ENCODE assay signal across 23 cellular contexts in genomic region chr10:91805110-91805825, GRCh38. TPM values are rescaled to one million over a fixed set of nuclear protein-coding genes. Genes with fewer than 3 reads are reported as not detected.
DNase-seq lines count a peak whose midpoint lies in the region; ATAC-seq and TF ChIP-seq lines count a peak whose summit lies in the region.
"Had no signal": no experiment of that assay in that cellular context is flagged by ENCODE, and none has a peak within 500 bp of the region (broad histone marks: within the 10 kb centered on the region; RNA-seq: fewer than 3 reads in every experiment).

No MANE protein-coding gene starts in this region.

- H3K27ac Mint-ChIP-seq in WTC11 (peak overlapping the region; percentile 69), immature natural killer cell (peak overlapping the region; percentile 4 to 60 (median 44))
- H3K27ac Mint-ChIP-seq: activated B cell treated with CpG ODN at 0.5 μM for 24 hours; activated CD8-positive, alpha-beta memory T cell treated with anti-CD3 and anti-CD28 coated beads, Interleukin-2, amount 10 ng/mL, durations not matched to agents 7 days and 5 days; T-helper 1 cell treated with Interleukin-12 subunit alpha and Interleukin-12 subunit beta and Interleukin-4 antibody, amounts not matched to agents 30 μg/mL and 1 μg/mL, for 36 hours had no signal

- H3K27me3 Mint-ChIP-seq in WTC11 (ENCODE audit: low read depth) (no peaks in the 10 kb centered on the region), immature natural killer cell (ENCODE audit: low read depth in 3 of 3) (peaks cover 0 to 2% (median 2%) of the 10 kb centered on the region in 3 donors)
- H3K27me3 Mint-ChIP-seq: activated B cell treated with CpG ODN at 0.5 μM for 24 hours; activated CD8-positive, alpha-beta memory T cell treated with anti-CD3 and anti-CD28 coated beads, Interleukin-2, amount 10 ng/mL, durations not matched to agents 7 days and 5 days had no signal

- intact Hi-C loops in left ventricle myocardium inferior (cut with micrococcal nuclease) (no loop called here), cardiac septum (cut with DNase I) (no loop called here), spleen (cut with DNase I; ENCODE audit: low total_unique reads) (no loop called here)

- TF ChIP-seq POLR2A in spleen (IDR thresholded peaks at IDR 0.05), result no peak

- H3K4me3 Mint-ChIP-seq in WTC11 (no peak overlapping the region), immature natural killer cell (peak overlapping the region in 2 of 5 donors; percentile 4)
- H3K4me3 Mint-ChIP-seq: activated B cell treated with CpG ODN at 0.5 μM for 24 hours; activated CD8-positive, alpha-beta memory T cell treated with anti-CD3 and anti-CD28 coated beads, Interleukin-2, amount 10 ng/mL, durations not matched to agents 7 days and 5 days; T-helper 1 cell treated with Interleukin-12 subunit alpha and Interleukin-12 subunit beta and Interleukin-4 antibody, amounts not matched to agents 30 μg/mL and 1 μg/mL, for 36 hours had no signal

- peaks cover 7% of the 10 kb centered on the region for H3K4me1 Mint-ChIP-seq in WTC11
- H3K4me1 Mint-ChIP-seq in immature natural killer cell, result peaks cover 71 to 90% of the 10 kb centered on the region in 2 donors

- 92 to 99% (median 98%) methylated on average over 2 of the region's 2 CpGs for WGBS in spleen, 5 donors

- CTCF ChIA-PET in WTC11 (lab: Charles Lee), result no interaction called here

- H3K9me3 ChIP-seq in left ventricle myocardium inferior (replicated peaks) (no peaks in the 10 kb centered on the region), spleen (no peaks in the 10 kb centered on the region)
- H3K9me3 ChIP-seq: breast epithelium, pancreas had no signal

- DNase-seq in left ventricle myocardium inferior (no peak), cardiac septum (ENCODE audit: low spot score) (no peak), WTC11 (ENCODE audit: low spot score) (no peak), immature natural killer cell (no peak), spleen (no peak), inferior parietal cortex (ENCODE audit: extremely low spot score) (no peak), NCI-H526 (lab: John Stamatoyannopoulos, UW) (no peak)
- DNase-seq: activated B cell treated with CpG ODN at 0.5 μM for 24 hours; activated CD8-positive, alpha-beta memory T cell treated with anti-CD3 and anti-CD28 coated beads, Interleukin-2, amount 10 ng/mL, durations not matched to agents 7 days and 5 days; activated naive CD4-positive, alpha-beta T cell treated with anti-CD3 and anti-CD28 coated beads, Interleukin-2, amount 50 U/mL, for 16 hours; hippocampal formation; left cardiac atrium; MV-4-11; NCI-H2029 treated with DMSO at 0.1 percent for 48 hours; NCI-H510A treated with DMSO at 0.1 percent for 48 hours; pancreas; small intestine; stimulated activated CD4-positive, alpha-beta T cell treated with anti-CD3 and anti-CD28 coated beads, Interleukin-4, amount 100 ng/mL, for 4 hours; stimulated activated CD8-positive, alpha-beta memory T cell treated with anti-CD3 and anti-CD28 coated beads, Interleukin-4, amount 100 ng/mL, for 48 hours had no signal

- H3K27ac ChIP-seq in left ventricle myocardium inferior (replicated peaks) (peak overlapping the region; percentile 1), spleen (peak overlapping the region in 5 of 8 donors; percentile 17 to 53 (median 34))
- H3K27ac ChIP-seq: breast epithelium, pancreas had no signal

- peaks cover 5% of the 10 kb centered on the region for H3K36me3 ChIP-seq in left ventricle myocardium inferior
- peaks cover 0 to 69% (median 3%) of the 10 kb centered on the region in 6 donors for H3K36me3 ChIP-seq in spleen
- H3K36me3 ChIP-seq: breast epithelium had no signal

- H3K27me3 ChIP-seq in left ventricle myocardium inferior (ENCODE audit: low read depth) (no peaks in the 10 kb centered on the region), spleen (replicated peaks in 1 of 7) (no peaks in the 10 kb centered on the region)
- H3K27me3 ChIP-seq: breast epithelium, pancreas had no signal

- H3K9me3 Mint-ChIP-seq in WTC11, result no peaks in the 10 kb centered on the region
- no peaks in the 10 kb centered on the region for H3K9me3 Mint-ChIP-seq in immature natural killer cell
- H3K9me3 Mint-ChIP-seq: activated B cell treated with CpG ODN at 0.5 μM for 24 hours; T-helper 1 cell treated with Interleukin-12 subunit alpha and Interleukin-12 subunit beta and Interleukin-4 antibody, amounts not matched to agents 30 μg/mL and 1 μg/mL, for 36 hours had no signal

- H3K4me3 ChIP-seq in left ventricle myocardium inferior (no peak overlapping the region), spleen (no peak overlapping the region)
- H3K4me3 ChIP-seq: breast epithelium, pancreas had no signal

- H3K36me3 Mint-ChIP-seq in WTC11, result peaks cover 32% of the 10 kb centered on the region
- H3K36me3 Mint-ChIP-seq in immature natural killer cell, result peaks cover 0 to 5% (median 0%) of the 10 kb centered on the region in 3 donors

- POLR2A ChIA-PET in WTC11 (lab: Charles Lee), result no interaction called here

- TF ChIP-seq CTCF in left ventricle myocardium inferior (IDR thresholded peaks at IDR 0.05; ENCODE audit: borderline replicate concordance), result no peak
- TF ChIP-seq CTCF in WTC11 (IDR thresholded peaks at IDR 0.05), result no peak
- TF ChIP-seq CTCF in spleen (IDR thresholded peaks at IDR 0.05 in 8 of 11, conservative IDR thresholded peaks at IDR 0.05 in 3 of 11), result no peak

- H3K4me1 ChIP-seq in left ventricle myocardium inferior (peaks cover 74% of the 10 kb centered on the region), spleen (peaks cover 37 to 96% (median 62%) of the 10 kb centered on the region in 6 donors)

- ATAC-seq in WTC11, result no peak
- no peak for ATAC-seq in GM19035 (IDR thresholded peaks at IDR 0.05; ENCODE audit: unreplicated experiment)
- ATAC-seq: activated CD8-positive, alpha-beta memory T cell treated with anti-CD3 and anti-CD28 coated beads, Interleukin-2, amount 10 ng/mL, durations not matched to agents 7 days and 5 days; pancreas; Right ventricle myocardium inferior had no signal

TF ChIP-seq in WTC11, 78 proteins besides CTCF, POLR2A, EP300 and RAD21 (continues in another document):
- no peak for TF ChIP-seq ZNF281 (CRISPR knock-in tag; IDR thresholded peaks at IDR 0.05)
- no peak for TF ChIP-seq GABPB1 (CRISPR knock-in tag; IDR thresholded peaks at IDR 0.05)
- no peak for TF ChIP-seq ZSCAN18 (CRISPR knock-in tag; IDR thresholded peaks at IDR 0.05)
- no peak for TF ChIP-seq MXD4 (CRISPR knock-in tag; IDR thresholded peaks at IDR 0.05; ENCODE audit: borderline replicate concordance)
- no peak for TF ChIP-seq NR3C1 (CRISPR knock-in tag; conservative IDR thresholded peaks at IDR 0.05; ENCODE audit: low read depth)
- TF ChIP-seq USF2 (CRISPR knock-in tag; IDR thresholded peaks at IDR 0.05), result no peak
- TF ChIP-seq RELA (CRISPR knock-in tag; IDR thresholded peaks at IDR 0.05; ENCODE audit: borderline replicate concordance), result no peak

RNA-seq across cellular contexts. Expression of gene TNKS2, which starts 7.0 kb away (rescaled TPM):
- total RNA-seq in left ventricle myocardium inferior, result 13.8 TPM
- total RNA-seq in cardiac septum, result 15.9 TPM
- 51.6 to 53.5 TPM (median 53.0 TPM) in 3 replicates for total RNA-seq in WTC11 (2021)
- 10 to 100 TPM; 21.9 to 31.1 (median 25.3) TPM for polyA plus RNA-seq in immature natural killer cell
- 10 to 100 TPM; 48.0 to 78.2 (median 63.1) TPM for total RNA-seq in spleen
- 10 to 100 TPM; 12.4 to 20.9 (median 13.1) TPM for polyA plus RNA-seq in spleen
